18 cellular contexts compared by ENCODE assay signal in genomic region chr1:226466301-226466700, GRCh38. TPM values are rescaled to one million over a fixed set of nuclear protein-coding genes. Genes with fewer than 3 reads are reported as not detected.
DNase-seq lines count a peak whose midpoint lies in the region; ATAC-seq and TF ChIP-seq lines count a peak whose summit lies in the region.
"Had no signal": no experiment of that assay in that cellular context is flagged by ENCODE, and none has a peak within 500 bp of the region (broad histone marks: within the 10 kb centered on the region; RNA-seq: fewer than 3 reads in every experiment).

No MANE protein-coding gene starts in this region.

- H3K27me3 ChIP-seq in testis: no peaks in the 10 kb centered on the region

- DNase-seq in NCI-H2081 (lab: John Stamatoyannopoulos, UW) (peak; percentile 15 to 29), NCI-H2081 treated with DMSO at 0.1 percent for 48 hours (lab: John Stamatoyannopoulos, UW) (no peak), SK-MEL-5 (ENCODE audit: low read depth, low spot score) (peak; percentile 72), medulla oblongata (ENCODE audit: extremely low spot score) (peak; percentile 5), testis (peak; percentile 84), DMS 273 (lab: John Stamatoyannopoulos, UW; ENCODE audit: unreplicated experiment) (no peak)
- DNase-seq in NK-92 treated with Interleukin-12 subunit alpha and Interleukin-12 subunit beta, amount 100 ng/mL, for 24 hours (lab: John Stamatoyannopoulos, UW): no peak
- DNase-seq: Calu3, DND-41, GDM1, KG1, NCI-H1092, NCI-H187 treated with DMSO at 0.1 percent for 48 hours, NCI-H345 had no signal

- peak overlapping the region; percentile 31 to 40 for H3K27ac ChIP-seq in testis

- WGBS in testis, 2 donors: 34 to 39% methylated on average over 5 of the region's 5 CpGs

- H3K9me3 ChIP-seq in testis: no peaks in the 10 kb centered on the region

- ATAC-seq in HG02938 (IDR thresholded peaks at IDR 0.05; ENCODE audit: unreplicated experiment): no peak
- ATAC-seq: Panc1, Right ventricle myocardium inferior, SK-N-SH treated with all-trans-retinoic acid at 6 μM for 48 hours had no signal

- no peak overlapping the region for H3K4me3 ChIP-seq in testis

- intact Hi-C loops in testis (cut with DNase I; ENCODE audit: low total_unique reads): no loop called here

- no peak for TF ChIP-seq POLR2A in testis (IDR thresholded peaks at IDR 0.05)

- no peak for TF ChIP-seq CTCF in testis (IDR thresholded peaks at IDR 0.05)

- in situ Hi-C loops in SK-MEL-5 (cut with HindIII; ENCODE audit: low pct_unique_long_range_greater_than_20kb, low sequenced_read_pairs): no loop called here

- H3K36me3 ChIP-seq in testis (ENCODE audit: low read depth, missing control alignments): no peaks in the 10 kb centered on the region

- H3K4me1 ChIP-seq in testis: peaks cover 12% of the 10 kb centered on the region

RNA-seq across cellular contexts. Expression of gene PARP1, which starts 58.4 kb away (rescaled TPM):
- 140 and 142 TPM in 2 replicates for total RNA-seq in SK-MEL-5 (2014; rRNA removed; shearing (Covaris generic))
- polyA plus RNA-seq in SK-MEL-5 (2015; cell fraction: cytosol; rRNA removed): 303 and 319 TPM in 2 replicates
- polyA plus RNA-seq in SK-MEL-5 (2015; cell fraction: nucleus; rRNA removed): 76.1 and 93.4 TPM in 2 replicates
- total RNA-seq in testis: 100 to 1,000 TPM; 199 to 224 TPM
- polyA plus RNA-seq in testis (ENCODE audit: insufficient read depth, low read depth, low replicate concordance): 109 TPM

Comparison
In these comparisons a context has a peak if more than half of its experiments do, and no peak if none do; other contexts are left out.
1. DNase-seq: peak in NCI-H2081 (2 of 2), SK-MEL-5 (single experiment), medulla oblongata (single experiment) and testis (single experiment); none in NCI-H2081 treated with DMSO at 0.1 percent for 48 hours (single experiment), NK-92 treated with Interleukin-12 subunit alpha and Interleukin-12 subunit beta, amount 100 ng/mL, for 24 hours (single experiment) and DMS 273 (single experiment).